ENCODE assay signal across 1 cellular context in the genomic region with DNA sequence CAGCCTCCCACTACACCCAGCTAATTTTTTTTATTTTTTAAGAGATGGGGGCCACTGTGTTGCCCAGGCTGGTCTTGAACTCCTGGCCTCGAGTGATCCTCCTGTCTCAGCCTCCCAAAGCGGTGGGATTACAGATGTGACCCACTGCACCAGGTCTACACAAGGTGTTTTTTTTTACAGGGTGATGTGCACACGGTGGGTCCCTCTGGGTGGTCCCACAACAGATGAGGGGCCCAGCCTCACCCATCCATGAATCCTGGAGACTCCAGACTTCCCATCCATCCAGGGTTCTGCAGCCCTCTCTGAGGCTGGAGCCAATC.
TF ChIP-seq lines count a peak whose summit lies in the region.

No MANE protein-coding gene starts in this region.

TF ChIP-seq in K562, 482 proteins besides CTCF, POLR2A, EP300 and RAD21 (continued from another document):
- TF ChIP-seq ZFP91 (CRISPR knock-in tag; IDR thresholded peaks at IDR 0.05): no peak
- no peak for TF ChIP-seq NCOA1 (IDR thresholded peaks at IDR 0.05; ENCODE audit: low read depth)
- TF ChIP-seq DMBX1 (CRISPR knock-in tag; IDR thresholded peaks at IDR 0.05; ENCODE audit: borderline replicate concordance): no peak
- TF ChIP-seq, protein P1, sequence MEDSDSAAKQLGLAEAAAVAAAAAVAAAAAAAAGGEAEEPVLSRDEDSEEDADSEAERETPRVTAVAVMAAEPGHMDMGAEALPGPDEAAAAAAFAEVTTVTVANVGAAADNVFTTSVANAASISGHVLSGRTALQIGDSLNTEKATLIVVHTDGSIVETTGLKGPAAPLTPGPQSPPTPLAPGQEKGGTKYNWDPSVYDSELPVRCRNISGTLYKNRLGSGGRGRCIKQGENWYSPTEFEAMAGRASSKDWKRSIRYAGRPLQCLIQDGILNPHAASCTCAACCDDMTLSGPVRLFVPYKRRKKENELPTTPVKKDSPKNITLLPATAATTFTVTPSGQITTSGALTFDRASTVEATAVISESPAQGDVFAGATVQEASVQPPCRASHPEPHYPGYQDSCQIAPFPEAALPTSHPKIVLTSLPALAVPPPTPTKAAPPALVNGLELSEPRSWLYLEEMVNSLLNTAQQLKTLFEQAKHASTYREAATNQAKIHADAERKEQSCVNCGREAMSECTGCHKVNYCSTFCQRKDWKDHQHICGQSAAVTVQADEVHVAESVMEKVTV (CRISPR knock-in tag; IDR thresholded peaks at IDR 0.05): no peak
- TF ChIP-seq, protein P2, sequence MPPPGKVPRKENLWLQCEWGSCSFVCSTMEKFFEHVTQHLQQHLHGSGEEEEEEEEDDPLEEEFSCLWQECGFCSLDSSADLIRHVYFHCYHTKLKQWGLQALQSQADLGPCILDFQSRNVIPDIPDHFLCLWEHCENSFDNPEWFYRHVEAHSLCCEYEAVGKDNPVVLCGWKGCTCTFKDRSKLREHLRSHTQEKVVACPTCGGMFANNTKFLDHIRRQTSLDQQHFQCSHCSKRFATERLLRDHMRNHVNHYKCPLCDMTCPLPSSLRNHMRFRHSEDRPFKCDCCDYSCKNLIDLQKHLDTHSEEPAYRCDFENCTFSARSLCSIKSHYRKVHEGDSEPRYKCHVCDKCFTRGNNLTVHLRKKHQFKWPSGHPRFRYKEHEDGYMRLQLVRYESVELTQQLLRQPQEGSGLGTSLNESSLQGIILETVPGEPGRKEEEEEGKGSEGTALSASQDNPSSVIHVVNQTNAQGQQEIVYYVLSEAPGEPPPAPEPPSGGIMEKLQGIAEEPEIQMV (tag; conservative IDR thresholded peaks at IDR 0.05; ENCODE audit: low read depth): no peak
- no peak for TF ChIP-seq PCBP2 (IDR thresholded peaks at IDR 0.05; ENCODE audit: low read depth, low read length, poor library complexity, severe bottlenecking)
- TF ChIP-seq ZKSCAN3 (CRISPR knock-in tag; IDR thresholded peaks at IDR 0.05): no peak
- TF ChIP-seq CREM (IDR thresholded peaks at IDR 0.05; ENCODE audit: low read depth): no peak
